In genomic region chr5:58710871-58711270, GRCh38 we compare ENCODE assay signal across 32 cellular contexts.
"Had no signal": no experiment of that assay in that cellular context is flagged by ENCODE, and none has a peak within 500 bp of the region (broad histone marks: within the 10 kb centered on the region; RNA-seq: fewer than 3 reads in every experiment).

No MANE protein-coding gene starts in this region.

- H3K9me3 ChIP-seq: adrenal gland, ascending aorta, body of pancreas had no signal

- H3K27ac ChIP-seq: adrenal gland, ascending aorta, body of pancreas, brain microvascular endothelial cell, breast epithelium, cardiac muscle cell had no signal

- H3K4me3 ChIP-seq: adrenal gland, ascending aorta, body of pancreas, breast epithelium, cardiac muscle cell had no signal

- DNase-seq: activated effector memory CD4-positive, alpha-beta T cell treated with anti-CD3 and anti-CD28 coated beads, Interleukin-2, amount 50 U/mL, for 16 hours; activated effector memory CD4-positive, alpha-beta T cell treated with Interleukin-2 at 50 U/mL for 16 hours; activated gamma-delta T cell; activated gamma-delta T cell treated with Interleukin-2 at 50 U/mL for 16 hours; activated naive CD4-positive, alpha-beta T cell; activated naive CD4-positive, alpha-beta T cell treated with anti-CD3 and anti-CD28 coated beads for 36 hours; activated naive CD4-positive, alpha-beta T cell treated with anti-CD3 and anti-CD28 coated beads, Interleukin-2, amount 10 ng/mL, durations not matched to agents 7 days and 5 days; activated naive CD4-positive, alpha-beta T cell treated with anti-CD3 and anti-CD28 coated beads, Interleukin-2, amount 50 U/mL, for 16 hours; activated naive CD4-positive, alpha-beta T cell treated with Interleukin-2 at 50 U/mL for 16 hours; activated naive CD8-positive, alpha-beta T cell treated with anti-CD3 and anti-CD28 coated beads for 36 hours; activated naive CD8-positive, alpha-beta T cell treated with anti-CD3 and anti-CD28 coated beads, Interleukin-2, amount 10 ng/mL, durations not matched to agents 7 days and 5 days; activated naive CD8-positive, alpha-beta T cell treated with anti-CD3 and anti-CD28 coated beads, Interleukin-2, amount 50 U/mL, for 24 hours; activated T-cell treated with anti-CD3 and anti-CD28 coated beads, Interleukin-2, amount 50 U/mL, for 1 hour; activated T-cell treated with anti-CD3 and anti-CD28 coated beads, Interleukin-2, amount 50 U/mL, for 24 hours; activated T-cell treated with anti-CD3 and anti-CD28 coated beads, Interleukin-2, amount 50 U/mL, for 4 hours; activated T-cell treated with anti-CD3 and anti-CD28 coated beads, Interleukin-2, amount 50 U/mL, for 48 hours; activated T-cell treated with anti-CD3 and anti-CD28 coated beads, Interleukin-2, amount 50 U/mL, for 72 hours; adrenal gland; amniotic stem cell; amygdala; anterior cingulate cortex; aorta; body of pancreas; brain microvascular endothelial cell; caudate nucleus; central memory CD4-positive, alpha-beta T cell; cerebellar nuclear complex had no signal

- H3K27me3 ChIP-seq: adrenal gland, ascending aorta, body of pancreas, brain microvascular endothelial cell, breast epithelium, cardiac muscle cell had no signal

- ATAC-seq: activated naive CD4-positive, alpha-beta T cell treated with anti-CD3 and anti-CD28 coated beads, Interleukin-2, amount 50 U/mL, for 72 hours; activated naive CD8-positive, alpha-beta T cell treated with anti-CD3 and anti-CD28 coated beads, Interleukin-2, amount 50 U/mL, for 24 hours; activated T-cell treated with anti-CD3 and anti-CD28 coated beads, Interleukin-2, amount 50 U/mL, for 4 hours; activated T-cell treated with anti-CD3 and anti-CD28 coated beads, Interleukin-2, amount 50 U/mL, for 72 hours; activated T-helper 17 cell treated with anti-CD3 and anti-CD28 coated beads, Interleukin-2, amount 50 U/mL, for 72 hours; body of pancreas had no signal

- H3K36me3 ChIP-seq: adrenal gland, ascending aorta, brain microvascular endothelial cell, breast epithelium, cardiac muscle cell had no signal
